1 cellular context compared by ENCODE assay signal in genomic region chr15:47720555-47720954, GRCh38.
TF ChIP-seq lines count a peak whose summit lies in the region.

No MANE protein-coding gene starts in this region.

TF ChIP-seq in HEK293, 187 proteins besides CTCF, POLR2A, EP300 and RAD21 (continued from another document):
- no peak for TF ChIP-seq PRDM4 (tag by site-specific recombination; IDR thresholded peaks at IDR 0.05)
